ENCODE assay signal across 1 cellular context in the genomic region with DNA sequence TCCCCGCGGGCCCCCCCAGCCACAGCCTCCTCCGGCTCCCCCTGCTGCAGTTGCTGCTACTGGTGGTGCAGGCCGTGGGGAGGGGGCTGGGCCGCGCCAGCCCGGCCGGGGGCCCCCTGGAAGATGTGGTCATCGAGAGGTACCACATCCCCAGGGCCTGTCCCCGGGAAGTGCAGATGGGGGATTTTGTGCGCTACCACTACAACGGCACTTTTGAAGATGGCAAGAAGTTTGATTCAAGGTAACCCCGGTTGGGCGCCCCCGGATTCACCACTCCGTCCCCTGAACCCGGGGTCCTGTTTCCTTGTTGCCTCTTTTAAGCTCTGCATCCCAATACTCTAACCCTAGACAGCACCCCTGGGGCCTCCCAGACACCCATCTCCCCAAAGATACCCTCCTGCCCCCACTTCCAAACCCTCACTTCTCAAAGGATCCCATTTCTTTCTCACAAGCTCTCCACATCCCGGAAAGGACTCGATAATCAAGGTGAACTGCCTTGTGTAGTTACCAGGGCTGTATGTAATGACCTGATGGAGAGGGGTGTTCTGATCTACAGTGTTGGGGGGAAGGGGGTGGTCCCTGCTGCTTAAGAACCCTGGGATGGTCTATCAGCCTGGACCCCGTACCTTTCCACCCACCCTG.
TF ChIP-seq lines count a peak whose summit lies in the region.

No MANE protein-coding gene starts in this region.

TF ChIP-seq in WTC11, 78 proteins besides CTCF, POLR2A, EP300 and RAD21 (continued from another document):
- TF ChIP-seq, protein P1, sequence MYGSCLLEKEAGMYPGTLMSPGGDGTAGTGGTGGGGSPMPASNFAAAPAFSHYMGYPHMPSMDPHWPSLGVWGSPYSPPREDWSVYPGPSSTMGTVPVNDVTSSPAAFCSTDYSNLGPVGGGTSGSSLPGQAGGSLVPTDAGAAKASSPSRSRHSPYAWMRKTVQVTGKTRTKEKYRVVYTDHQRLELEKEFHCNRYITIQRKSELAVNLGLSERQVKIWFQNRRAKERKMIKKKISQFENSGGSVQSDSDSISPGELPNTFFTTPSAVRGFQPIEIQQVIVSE (CRISPR knock-in tag; IDR thresholded peaks at IDR 0.05; ENCODE audit: borderline replicate concordance): no peak
- TF ChIP-seq, protein P2, sequence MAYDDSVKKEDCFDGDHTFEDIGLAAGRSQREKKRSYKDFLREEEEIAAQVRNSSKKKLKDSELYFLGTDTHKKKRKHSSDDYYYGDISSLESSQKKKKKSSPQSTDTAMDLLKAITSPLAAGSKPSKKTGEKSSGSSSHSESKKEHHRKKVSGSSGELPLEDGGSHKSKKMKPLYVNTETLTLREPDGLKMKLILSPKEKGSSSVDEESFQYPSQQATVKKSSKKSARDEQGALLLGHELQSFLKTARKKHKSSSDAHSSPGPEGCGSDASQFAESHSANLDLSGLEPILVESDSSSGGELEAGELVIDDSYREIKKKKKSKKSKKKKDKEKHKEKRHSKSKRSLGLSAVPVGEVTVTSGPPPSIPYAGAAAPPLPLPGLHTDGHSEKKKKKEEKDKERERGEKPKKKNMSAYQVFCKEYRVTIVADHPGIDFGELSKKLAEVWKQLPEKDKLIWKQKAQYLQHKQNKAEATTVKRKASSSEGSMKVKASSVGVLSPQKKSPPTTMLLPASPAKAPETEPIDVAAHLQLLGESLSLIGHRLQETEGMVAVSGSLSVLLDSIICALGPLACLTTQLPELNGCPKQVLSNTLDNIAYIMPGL (CRISPR knock-in tag; IDR thresholded peaks at IDR 0.05): peak; percentile 31; the same call in 1 of the 2 replicates
- TF ChIP-seq RORB (CRISPR knock-in tag; IDR thresholded peaks at IDR 0.05) (no peak), SP1 (CRISPR knock-in tag; conservative IDR thresholded peaks at IDR 0.05) (peak; percentile 10; the same call in 1 of the 2 replicates)
